1 cellular context compared by ENCODE assay signal in genomic region chr1:155934933-155935590, GRCh38.
TF ChIP-seq lines count a peak whose summit lies in the region.

No MANE protein-coding gene starts in this region.

TF ChIP-seq in HepG2, 621 proteins besides CTCF, POLR2A, EP300 and RAD21 (continued from another document):
- TF ChIP-seq, protein P1, sequence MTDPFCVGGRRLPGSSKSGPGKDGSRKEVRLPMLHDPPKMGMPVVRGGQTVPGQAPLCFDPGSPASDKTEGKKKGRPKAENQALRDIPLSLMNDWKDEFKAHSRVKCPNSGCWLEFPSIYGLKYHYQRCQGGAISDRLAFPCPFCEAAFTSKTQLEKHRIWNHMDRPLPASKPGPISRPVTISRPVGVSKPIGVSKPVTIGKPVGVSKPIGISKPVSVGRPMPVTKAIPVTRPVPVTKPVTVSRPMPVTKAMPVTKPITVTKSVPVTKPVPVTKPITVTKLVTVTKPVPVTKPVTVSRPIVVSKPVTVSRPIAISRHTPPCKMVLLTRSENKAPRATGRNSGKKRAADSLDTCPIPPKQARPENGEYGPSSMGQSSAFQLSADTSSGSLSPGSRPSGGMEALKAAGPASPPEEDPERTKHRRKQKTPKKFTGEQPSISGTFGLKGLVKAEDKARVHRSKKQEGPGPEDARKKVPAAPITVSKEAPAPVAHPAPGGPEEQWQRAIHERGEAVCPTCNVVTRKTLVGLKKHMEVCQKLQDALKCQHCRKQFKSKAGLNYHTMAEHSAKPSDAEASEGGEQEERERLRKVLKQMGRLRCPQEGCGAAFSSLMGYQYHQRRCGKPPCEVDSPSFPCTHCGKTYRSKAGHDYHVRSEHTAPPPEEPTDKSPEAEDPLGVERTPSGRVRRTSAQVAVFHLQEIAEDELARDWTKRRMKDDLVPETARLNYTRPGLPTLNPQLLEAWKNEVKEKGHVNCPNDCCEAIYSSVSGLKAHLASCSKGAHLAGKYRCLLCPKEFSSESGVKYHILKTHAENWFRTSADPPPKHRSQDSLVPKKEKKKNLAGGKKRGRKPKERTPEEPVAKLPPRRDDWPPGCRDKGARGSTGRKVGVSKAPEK (CRISPR knock-in tag; IDR thresholded peaks at IDR 0.05; ENCODE audit: borderline replicate concordance): no peak
- no peak for TF ChIP-seq RERE (CRISPR knock-in tag; IDR thresholded peaks at IDR 0.05; ENCODE audit: low read depth)
